ENCODE assay signal across 24 cellular contexts in the genomic region with DNA sequence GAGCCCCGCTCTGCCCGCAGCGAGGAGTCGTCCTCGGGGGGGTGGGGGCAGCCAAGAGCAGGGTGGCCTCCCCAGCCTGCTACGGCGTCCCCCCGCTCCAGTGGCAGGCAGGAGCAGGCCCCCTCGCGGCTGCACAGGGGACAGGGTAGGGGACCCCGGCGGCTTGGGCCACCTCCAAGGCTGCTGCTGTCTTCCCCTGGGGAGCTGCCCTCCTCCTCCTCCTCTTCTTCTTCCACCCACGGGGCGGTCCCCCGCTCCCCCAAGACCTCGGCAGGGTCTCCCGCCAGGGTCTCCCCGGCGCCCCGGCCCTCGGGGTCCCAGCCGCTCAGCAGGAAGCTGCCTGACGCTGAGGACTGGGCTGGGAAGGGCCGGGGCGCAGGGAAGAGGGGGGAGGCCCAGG. TPM values are rescaled to one million over a fixed set of nuclear protein-coding genes. Genes with fewer than 3 reads are reported as not detected.
"Had no signal": no experiment of that assay in that cellular context is flagged by ENCODE, and none has a peak within 500 bp of the region (broad histone marks: within the 10 kb centered on the region; RNA-seq: fewer than 3 reads in every experiment).

No MANE protein-coding gene starts in this region.

- H3K4me3 ChIP-seq: adrenal gland, colonic mucosa had no signal

- FAIRE-seq: kidney, small intestine had no signal

- H3K27ac ChIP-seq: adrenal gland, colonic mucosa, esophagus muscularis mucosa, right atrium auricular region, upper lobe of left lung, VCaP had no signal

- H3K4me1 ChIP-seq: colonic mucosa had no signal

- H3K36me3 ChIP-seq: adrenal gland, colonic mucosa, esophagus muscularis mucosa, right atrium auricular region, upper lobe of left lung had no signal

- H3K9me3 ChIP-seq: adrenal gland, colonic mucosa, esophagus muscularis mucosa, right atrium auricular region, upper lobe of left lung had no signal

- DNase-seq: activated CD4-positive, alpha-beta memory T cell treated with anti-CD3 and anti-CD28 coated beads for 36 hours; activated CD4-positive, alpha-beta T cell treated with anti-CD3 and anti-CD28 coated beads for 36 hours; activated naive CD4-positive, alpha-beta T cell treated with anti-CD3 and anti-CD28 coated beads, Interleukin-2, amount 10 ng/mL, durations not matched to agents 7 days and 5 days; activated T-cell treated with anti-CD3 and anti-CD28 coated beads, Interleukin-2, amount 50 U/mL, for 1 hour; adrenal gland; caudate nucleus; colonic mucosa; effector CD4-positive, alpha-beta T cell; hypothalamus; mesendoderm; natural killer cell; nucleus accumbens; small intestine; stimulated activated CD4-positive, alpha-beta T cell treated with anti-CD3 and anti-CD28 coated beads, Interleukin-4, amount 100 ng/mL, for 24 hours; stimulated activated naive CD4-positive, alpha-beta T cell had no signal

- H3K27me3 ChIP-seq: adrenal gland had no signal

RNA-seq across cellular contexts. Expression of gene SULT2B1, which starts 53.0 kb away (rescaled TPM):
- total RNA-seq: activated CD4-positive, alpha-beta memory T cell treated with anti-CD3 and anti-CD28 coated beads for 36 hours; activated CD4-positive, alpha-beta T cell treated with anti-CD3 and anti-CD28 coated beads for 36 hours; activated CD8-positive, alpha-beta memory T cell treated with anti-CD3 and anti-CD28 coated beads, Interleukin-2, amount 10 ng/mL, durations not matched to agents 7 days and 5 days; activated T-helper 2 cell treated with anti-CD3 and anti-CD28 coated beads, Interferon-gamma antibody, Interleukin-2, Interleukin-4, amounts not matched to agents 10 μg/mL and 5 μg/mL and 100 μg/mL, durations not matched to agents 14 hours and 24 hours and 36 hours; liver; right atrium auricular region; temporal lobe had no signal
